In the genomic region with DNA sequence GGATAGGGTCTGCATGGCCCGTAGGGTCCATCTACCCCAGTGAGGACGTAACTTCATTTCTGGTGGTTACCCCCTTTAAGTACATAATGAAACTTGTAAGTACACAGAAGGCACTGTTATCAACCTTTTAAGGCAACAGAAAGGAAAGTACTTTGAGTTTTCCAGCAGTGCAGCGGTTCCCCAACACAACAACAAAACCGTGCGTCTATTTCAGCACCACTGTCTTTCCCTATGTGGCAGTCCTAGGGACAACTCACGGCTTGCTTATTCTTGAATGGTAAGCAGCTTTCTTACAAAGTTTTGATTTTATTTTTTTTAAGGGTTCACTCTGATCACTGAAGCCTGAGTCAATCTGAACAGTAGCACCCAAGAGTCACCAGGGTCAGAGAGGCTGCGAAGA, we compare ENCODE assay signal across 1 cellular context.
TF ChIP-seq lines count a peak whose summit lies in the region.

No MANE protein-coding gene starts in this region.

TF ChIP-seq in GM12878, 131 proteins besides CTCF, POLR2A, EP300 and RAD21:
- TF ChIP-seq GABPA (IDR thresholded peaks at IDR 0.05; ENCODE audit: low read depth) (no peak), PML (IDR thresholded peaks at IDR 0.05; ENCODE audit: low read length) (no peak), YBX1 (IDR thresholded peaks at IDR 0.05) (no peak)
- TF ChIP-seq, protein P1, sequence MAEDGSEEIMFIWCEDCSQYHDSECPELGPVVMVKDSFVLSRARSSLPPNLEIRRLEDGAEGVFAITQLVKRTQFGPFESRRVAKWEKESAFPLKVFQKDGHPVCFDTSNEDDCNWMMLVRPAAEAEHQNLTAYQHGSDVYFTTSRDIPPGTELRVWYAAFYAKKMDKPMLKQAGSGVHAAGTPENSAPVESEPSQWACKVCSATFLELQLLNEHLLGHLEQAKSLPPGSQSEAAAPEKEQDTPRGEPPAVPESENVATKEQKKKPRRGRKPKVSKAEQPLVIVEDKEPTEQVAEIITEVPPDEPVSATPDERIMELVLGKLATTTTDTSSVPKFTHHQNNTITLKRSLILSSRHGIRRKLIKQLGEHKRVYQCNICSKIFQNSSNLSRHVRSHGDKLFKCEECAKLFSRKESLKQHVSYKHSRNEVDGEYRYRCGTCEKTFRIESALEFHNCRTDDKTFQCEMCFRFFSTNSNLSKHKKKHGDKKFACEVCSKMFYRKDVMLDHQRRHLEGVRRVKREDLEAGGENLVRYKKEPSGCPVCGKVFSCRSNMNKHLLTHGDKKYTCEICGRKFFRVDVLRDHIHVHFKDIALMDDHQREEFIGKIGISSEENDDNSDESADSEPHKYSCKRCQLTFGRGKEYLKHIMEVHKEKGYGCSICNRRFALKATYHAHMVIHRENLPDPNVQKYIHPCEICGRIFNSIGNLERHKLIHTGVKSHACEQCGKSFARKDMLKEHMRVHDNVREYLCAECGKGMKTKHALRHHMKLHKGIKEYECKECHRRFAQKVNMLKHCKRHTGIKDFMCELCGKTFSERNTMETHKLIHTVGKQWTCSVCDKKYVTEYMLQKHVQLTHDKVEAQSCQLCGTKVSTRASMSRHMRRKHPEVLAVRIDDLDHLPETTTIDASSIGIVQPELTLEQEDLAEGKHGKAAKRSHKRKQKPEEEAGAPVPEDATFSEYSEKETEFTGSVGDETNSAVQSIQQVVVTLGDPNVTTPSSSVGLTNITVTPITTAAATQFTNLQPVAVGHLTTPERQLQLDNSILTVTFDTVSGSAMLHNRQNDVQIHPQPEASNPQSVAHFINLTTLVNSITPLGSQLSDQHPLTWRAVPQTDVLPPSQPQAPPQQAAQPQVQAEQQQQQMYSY (CRISPR knock-in tag; IDR thresholded peaks at IDR 0.05): no peak
